In genomic region chr19:40585677-40586422, GRCh38 we compare ENCODE assay signal across 13 cellular contexts. TPM values are rescaled to one million over a fixed set of nuclear protein-coding genes. Genes with fewer than 3 reads are reported as not detected.
DNase-seq lines count a peak whose midpoint lies in the region; ATAC-seq and TF ChIP-seq lines count a peak whose summit lies in the region.
"Had no signal": no experiment of that assay in that cellular context is flagged by ENCODE, and none has a peak within 500 bp of the region (broad histone marks: within the 10 kb centered on the region; RNA-seq: fewer than 3 reads in every experiment).

No MANE protein-coding gene starts in this region.

- TF ChIP-seq CTCF in natural killer cell (IDR thresholded peaks at IDR 0.05), result no peak

- no peaks in the 10 kb centered on the region for H3K36me3 Mint-ChIP-seq in natural killer cell

- peaks cover 0 to 38% of the 10 kb centered on the region in 2 donors for H3K4me1 Mint-ChIP-seq in natural killer cell

- DNase-seq in EL (peak; percentile 82), M059J (ENCODE audit: low read depth) (peak; percentile 92), amniotic epithelial cell (ENCODE audit: low read depth) (peak; percentile 68), natural killer cell (no peak), NCI-H1417 treated with DMSO at 0.1 percent for 48 hours (lab: John Stamatoyannopoulos, UW) (no peak), T-helper 9 cell (no peak)
- DNase-seq: central memory CD4-positive, alpha-beta T cell; heart left ventricle; NCI-H2107; sigmoid colon; SJCRH30 had no signal

- no peaks in the 10 kb centered on the region for H3K27me3 Mint-ChIP-seq in natural killer cell (ENCODE audit: low read depth in 2 of 2)

- H3K9me3 Mint-ChIP-seq in natural killer cell, result no peaks in the 10 kb centered on the region

- intact Hi-C loops in natural killer cell (cut with micrococcal nuclease), result no loop called here

- H3K4me3 Mint-ChIP-seq in natural killer cell, result no peak overlapping the region

- H3K27ac Mint-ChIP-seq in natural killer cell, result peak overlapping the region in 1 of 2 donors; percentile 76

- ATAC-seq in natural killer cell (peak in 2 of 3 donors; percentile 32 to 74), HG02884 (IDR thresholded peaks at IDR 0.05; ENCODE audit: unreplicated experiment) (no peak), GM21367 (IDR thresholded peaks at IDR 0.05; ENCODE audit: unreplicated experiment) (no peak)
- ATAC-seq: heart left ventricle had no signal

RNA-seq across cellular contexts. Expression of gene SHKBP1, which starts 9.2 kb away (rescaled TPM):
- 30.5 and 66.3 TPM in 2 replicates for total RNA-seq in M059J (2014; rRNA removed; shearing (Covaris generic))
- total RNA-seq in natural killer cell, result 100 to 1,000 TPM; 209 to 224 (median 209) TPM

RNA-seq across cellular contexts. Expression of gene LTBP4, which starts 15.3 kb away (rescaled TPM):
- total RNA-seq in M059J (2014; rRNA removed; shearing (Covaris generic)), result 7.1 and 7.3 TPM in 2 replicates
- 100 to 1,000 TPM; 153 to 182 (median 157) TPM for total RNA-seq in natural killer cell

Comparison
In these comparisons a context has a peak if more than half of its experiments do, and no peak if none do; other contexts are left out.
1. DNase-seq: peak in EL (single experiment), M059J (single experiment) and amniotic epithelial cell (single experiment); none in natural killer cell (single experiment), NCI-H1417 treated with DMSO at 0.1 percent for 48 hours (single experiment) and T-helper 9 cell (single experiment).
2. ATAC-seq: peak in natural killer cell (2 of 3); none in HG02884 (single experiment) and GM21367 (single experiment).
3. RNA of gene LTBP4, which starts 15.3 kb away (total RNA-seq): 153 to 182 TPM in natural killer cell; 7.1 to 7.3 TPM in M059J; every median in the first group is over 10 times any median in the second.